Comparison of ENCODE assay signal across 9 cellular contexts in the genomic region with DNA sequence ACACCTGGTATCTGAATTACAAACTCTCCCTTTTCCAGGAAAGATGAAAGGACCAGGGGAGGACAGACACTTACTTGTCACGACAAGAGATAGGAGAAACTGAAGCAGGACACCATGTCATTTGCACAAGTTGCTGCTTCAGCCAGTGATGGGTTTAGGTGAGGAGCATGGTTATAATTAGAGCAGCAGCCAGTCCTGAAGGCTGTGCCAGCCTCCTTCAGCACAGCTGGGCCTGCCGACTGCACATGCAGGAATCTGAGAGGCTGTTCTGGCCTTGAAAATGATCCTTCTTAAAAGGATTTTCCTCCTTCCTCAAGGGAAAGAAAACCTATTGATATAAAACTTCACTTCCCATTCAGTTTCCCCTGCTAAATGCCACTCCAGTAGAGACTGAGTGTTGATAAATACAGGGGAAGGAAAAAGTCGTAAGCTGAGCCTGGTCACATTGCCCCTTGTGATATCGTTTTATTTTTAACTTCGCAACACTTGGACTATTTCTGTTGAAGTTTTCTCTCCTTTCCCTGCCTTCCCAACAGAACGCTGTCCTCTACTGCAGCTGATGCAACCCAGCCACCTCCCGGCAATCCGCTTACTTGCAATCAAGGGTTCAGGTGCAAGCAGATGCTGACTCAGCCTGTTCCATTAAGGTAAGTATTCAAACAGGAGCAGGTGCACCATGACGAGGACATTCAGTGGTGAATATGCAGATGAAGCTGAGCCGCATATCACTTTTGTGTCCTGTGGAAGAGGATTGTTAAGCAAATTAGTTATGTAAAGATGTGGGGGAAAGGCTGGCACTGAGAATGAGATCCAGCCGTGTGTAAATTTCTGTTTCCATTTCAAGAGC. TPM values are rescaled to one million over a fixed set of nuclear protein-coding genes. Genes with fewer than 3 reads are reported as not detected.
DNase-seq lines count a peak whose midpoint lies in the region; ATAC-seq, FAIRE-seq and TF ChIP-seq lines count a peak whose summit lies in the region.
"Had no signal": no experiment of that assay in that cellular context is flagged by ENCODE, and none has a peak within 500 bp of the region (broad histone marks: within the 10 kb centered on the region; RNA-seq: fewer than 3 reads in every experiment).

A gene with protein sequence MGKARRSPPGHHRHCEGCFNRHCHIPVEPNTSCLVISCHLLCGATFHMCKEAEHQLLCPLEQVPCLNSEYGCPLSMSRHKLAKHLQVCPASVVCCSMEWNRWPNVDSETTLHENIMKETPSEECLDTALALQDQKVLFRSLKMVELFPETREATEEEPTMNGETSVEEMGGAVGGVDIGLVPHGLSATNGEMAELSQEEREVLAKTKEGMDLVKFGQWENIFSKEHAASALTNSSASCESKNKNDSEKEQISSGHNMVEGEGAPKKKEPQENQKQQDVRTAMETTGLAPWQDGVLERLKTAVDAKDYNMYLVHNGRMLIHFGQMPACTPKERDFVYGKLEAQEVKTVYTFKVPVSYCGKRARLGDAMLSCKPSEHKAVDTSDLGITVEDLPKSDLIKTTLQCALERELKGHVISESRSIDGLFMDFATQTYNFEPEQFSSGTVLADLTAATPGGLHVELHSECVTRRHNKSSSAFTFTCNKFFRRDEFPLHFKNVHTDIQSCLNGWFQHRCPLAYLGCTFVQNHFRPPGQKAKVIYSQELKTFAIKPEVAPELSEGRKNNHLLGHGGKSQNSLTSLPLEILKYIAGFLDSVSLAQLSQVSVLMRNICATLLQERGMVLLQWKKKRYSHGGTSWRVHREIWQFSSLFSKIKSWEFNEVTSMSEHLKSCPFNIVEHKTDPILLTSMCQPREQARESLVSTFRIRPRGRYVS (plus strand): TSS at position 524 of the 847 bp plus-strand sequence. CDS start 27,197 bp downstream, outside the sequence.

- TF ChIP-seq CTCF in KMS-11 (conservative IDR thresholded peaks at IDR 0.05; ENCODE audit: low read depth, low read length) (no peak), K562 (IDR thresholded peaks at IDR 0.05 in 2 of 3, conservative IDR thresholded peaks at IDR 0.05 in 1 of 3; ENCODE audit: insufficient read depth in 2 of 3, low read depth in 1 of 3, low read length in 3 of 3) (peak in 1 of 3 experiments; percentile 23; a peak in 2 of 6 replicates), esophagus squamous epithelium (IDR thresholded peaks at IDR 0.05) (no peak)

- peaks cover 37% of the 10 kb centered on the region for H3K4me1 ChIP-seq in KMS-11 (ENCODE audit: low read depth, poor library complexity, severe bottlenecking)
- H3K4me1 ChIP-seq in K562 (replicated peaks in 1 of 2; ENCODE audit: control insufficient read depth in 2 of 2, insufficient read depth in 2 of 2, low read length in 2 of 2) = no peaks in the 10 kb centered on the region
- H3K4me1 ChIP-seq in esophagus squamous epithelium = no peaks in the 10 kb centered on the region

- peak within 1 kb of the TSS; percentile 37 for H3K4me3 Mint-ChIP-seq in memory B cell
- no peak within 1 kb of the TSS for H3K4me3 Mint-ChIP-seq in activated T-cell treated with anti-CD3 and anti-CD28 coated beads, Interleukin-2, amount 50 U/mL, for 72 hours

- DNase-seq in K562 (ENCODE audit: extremely low read depth in 1 of 4, low spot score in 3 of 4) (peak in 1 of 4 experiments; percentile 11), memory B cell (ENCODE audit: low spot score in 2 of 2) (no peak), NCI-H446 (lab: John Stamatoyannopoulos, UW) (no peak), esophagus squamous epithelium (lab: John Stamatoyannopoulos, UW) (no peak)
- DNase-seq in activated T-cell treated with anti-CD3 and anti-CD28 coated beads, Interleukin-2, amount 50 U/mL, for 72 hours = no peak

- POLR2A ChIA-PET in K562 (lab: Yijun Ruan, JAX) = interaction anchor here (0.7 kb wide), 1 partner anchor 37 kb away, joined by 3 read pairs; no protein-coding TSS in a partner anchor

- H3K27ac ChIP-seq in KMS-11 = peak within 1 kb of the TSS; percentile 62
- no peak within 1 kb of the TSS for H3K27ac ChIP-seq in K562 (ENCODE audit: extremely low read depth, low read depth, low read length)
- peak within 1 kb of the TSS in 1 of 4 donors; percentile 5 for H3K27ac ChIP-seq in esophagus squamous epithelium

- intact Hi-C loops in K562 (cut with micrococcal nuclease) (no loop called here), esophagus squamous epithelium (cut with DNase I) (no loop called here)

- no peaks in the 10 kb centered on the region for H4K20me1 ChIP-seq in KMS-11 (ENCODE audit: insufficient read depth)
- H4K20me1 ChIP-seq in K562 (replicated peaks; ENCODE audit: control insufficient read depth, insufficient read depth, low read length) = no peaks in the 10 kb centered on the region

- TF ChIP-seq RAD21 in K562 (CRISPR knock-in tag; conservative IDR thresholded peaks at IDR 0.05 in 1 of 2, IDR thresholded peaks at IDR 0.05 in 1 of 2) = peak in 1 of 2 experiments; percentile 23; a peak in 1 of 4 replicates

- no peaks in the 10 kb centered on the region for H3K36me3 Mint-ChIP-seq in memory B cell
- no peaks in the 10 kb centered on the region for H3K36me3 Mint-ChIP-seq in activated T-cell treated with anti-CD3 and anti-CD28 coated beads, Interleukin-2, amount 50 U/mL, for 72 hours (ENCODE audit: insufficient read depth in 2 of 2)

- BruUV-seq in K562 (replicated peaks; lab: Mats Ljungman, UMichigan) = no TSS peak

- H3K27me3 ChIP-seq in KMS-11 (ENCODE audit: insufficient read depth, low read depth) (no peaks in the 10 kb centered on the region), K562 (ENCODE audit: control insufficient read depth in 2 of 2, insufficient read depth in 2 of 2, low read length in 2 of 2) (no peaks in the 10 kb centered on the region; a peak in 1 of 5 replicates), esophagus squamous epithelium (no peaks in the 10 kb centered on the region)

- no peaks in the 10 kb centered on the region for H3K9me1 ChIP-seq in K562 (ENCODE audit: control insufficient read depth, insufficient read depth, low read length)

- ATAC-seq in GM18868 (IDR thresholded peaks at IDR 0.05; ENCODE audit: unreplicated experiment) (peak; percentile 53), K562 (peak; percentile 75), memory B cell (ENCODE audit: low read depth) (peak; percentile 57), HG03520 (IDR thresholded peaks at IDR 0.05; ENCODE audit: unreplicated experiment) (no peak)
- ATAC-seq in activated T-cell treated with anti-CD3 and anti-CD28 coated beads, Interleukin-2, amount 50 U/mL, for 72 hours (replicated peaks in 1 of 2) = no peak

- peak within 1 kb of the TSS; percentile 77 for H3K4me2 ChIP-seq in KMS-11
- H3K4me2 ChIP-seq in K562 (ENCODE audit: insufficient read depth, low read length) = no peak within 1 kb of the TSS

- H3K4me3 ChIP-seq in KMS-11 (IDR thresholded peaks at IDR 0.05; ENCODE audit: insufficient read depth, low read depth, low read length) (no peak within 1 kb of the TSS), K562 (no peak within 1 kb of the TSS), esophagus squamous epithelium (no peak within 1 kb of the TSS)

- CTCF ChIA-PET in K562 (lab: Yijun Ruan, JAX; ENCODE audit: low intra/inter-chr PET ratio) = no interaction called here

- no peak within 1 kb of the TSS for H3K27ac Mint-ChIP-seq in memory B cell
- H3K27ac Mint-ChIP-seq in activated T-cell treated with anti-CD3 and anti-CD28 coated beads, Interleukin-2, amount 50 U/mL, for 72 hours = no peak within 1 kb of the TSS

- in situ Hi-C loops in K562 (cut with MboI) = no loop called here

- H3K27me3 Mint-ChIP-seq in memory B cell = peaks cover 2% of the 10 kb centered on the region
- peaks cover 9% of the 10 kb centered on the region for H3K27me3 Mint-ChIP-seq in activated T-cell treated with anti-CD3 and anti-CD28 coated beads, Interleukin-2, amount 50 U/mL, for 72 hours (ENCODE audit: low read depth)

- H2AFZ ChIP-seq in KMS-11 (ENCODE audit: low read depth) = peak within 1 kb of the TSS; percentile 72
- H2AFZ ChIP-seq in K562 (ENCODE audit: low read depth, low read length) = no peak within 1 kb of the TSS

- no peak for FAIRE-seq in K562 (lab: Jason Lieb, UNC)

- H3K9ac ChIP-seq in KMS-11 (peak within 1 kb of the TSS; percentile 45; the same call in 1 of the 2 replicates), K562 (ENCODE audit: insufficient read depth in 1 of 2, low read depth in 2 of 2, low read length in 2 of 2) (no peak within 1 kb of the TSS)

- TF ChIP-seq POLR2A in K562 (conservative IDR thresholded peaks at IDR 0.05) (no peak), esophagus squamous epithelium (IDR thresholded peaks at IDR 0.05) (no peak)

- peaks cover 8% of the 10 kb centered on the region for H3K4me1 Mint-ChIP-seq in memory B cell
- H3K4me1 Mint-ChIP-seq in activated T-cell treated with anti-CD3 and anti-CD28 coated beads, Interleukin-2, amount 50 U/mL, for 72 hours (ENCODE audit: low read depth) = no peaks in the 10 kb centered on the region

- H3K9me3 ChIP-seq in K562 (replicated peaks; ENCODE audit: control insufficient read depth, insufficient read depth, low read depth, low read length) (no peaks in the 10 kb centered on the region), esophagus squamous epithelium (no peaks in the 10 kb centered on the region)

- no peaks in the 10 kb centered on the region for H3K9me3 Mint-ChIP-seq in memory B cell
- H3K9me3 Mint-ChIP-seq in activated T-cell treated with anti-CD3 and anti-CD28 coated beads, Interleukin-2, amount 50 U/mL, for 72 hours = no peaks in the 10 kb centered on the region

- H3K79me2 ChIP-seq in KMS-11 (ENCODE audit: insufficient read depth, low read depth) (no peaks in the 10 kb centered on the region), K562 (ENCODE audit: control insufficient read depth, insufficient read depth, low read length) (no peaks in the 10 kb centered on the region)

- WGBS in K562 (ENCODE audit: insufficient coverage, low coverage, missing lambda C conversion rate) = 5% methylated on average over 10 of the region's 11 CpGs
- 40 to 61% methylated on average over 11 of the region's 11 CpGs for WGBS in esophagus squamous epithelium, 2 donors

- TF ChIP-seq EP300 in K562 (IDR thresholded peaks at IDR 0.05; ENCODE audit: low read length) = no peak

- H3K36me3 ChIP-seq in KMS-11 (ENCODE audit: insufficient read depth) = no peaks in the 10 kb centered on the region
- H3K36me3 ChIP-seq in K562 (ENCODE audit: control insufficient read depth, insufficient read depth, low read length) = no peaks in the 10 kb centered on the region
- no peaks in the 10 kb centered on the region for H3K36me3 ChIP-seq in esophagus squamous epithelium

RNA-seq across cellular contexts. Expression of the gene that starts here (rescaled TPM):
- total RNA-seq in K562 (2011; cell fraction: chromatin; rRNA removed; ENCODE audit: low replicate concordance) = not detected in 2 replicates
- total RNA-seq in K562 (2011; cell fraction: nucleolus; rRNA removed) = not detected in 2 replicates
- total RNA-seq in K562 (2011; cell fraction: nucleoplasm; rRNA removed) = not detected in 2 replicates
- total RNA-seq in K562 (2014; rRNA removed) = 0.05 TPM in 1 of 2 replicates, not detected in the other
- total RNA-seq in K562 (2014; rRNA removed; fragmentation: Illumina TruSeq; extraction: Trizol) = 0.03 and 0.04 TPM in 2 replicates
- total RNA-seq in K562 (2015; rRNA removed; fragmentation: Illumina TruSeq; extraction: Trizol) = 0.04 TPM in 1 of 2 replicates, not detected in the other
- not detected in 2 replicates for total RNA-seq in K562 (2021)
- not detected in 2 replicates for polyA plus RNA-seq in K562 (2011; rRNA removed)
- not detected in 2 replicates for polyA plus RNA-seq in K562 (2011; cell fraction: cytosol; rRNA removed)
- polyA plus RNA-seq in K562 (2011; cell fraction: nucleus; rRNA removed) = not detected in 2 replicates
- polyA plus RNA-seq in K562 (2012) = 0.01 TPM in 1 of 2 replicates, not detected in the other
- 0.04 TPM in 1 of 2 replicates, not detected in the other for polyA plus RNA-seq in K562 (2014; fragmentation: Illumina TruSeq; extraction: Trizol)
- under 1 TPM in 1 of 2 experiments, not detected in 1; 0.01 TPM for polyA plus RNA-seq in K562 (2014; fragmentation: Nextera tagmentation; extraction: Ambion mirVana)
- polyA plus RNA-seq in K562 (2014; rRNA removed) = 0.01 TPM in 1 of 2 replicates, not detected in the other
- polyA minus RNA-seq in K562 (2011; rRNA and poly(A)+ RNA removed) = not detected in 2 replicates
- polyA minus RNA-seq in K562 (2011; cell fraction: cytosol; rRNA and poly(A)+ RNA removed) = not detected in 2 replicates
- not detected in 2 replicates for polyA minus RNA-seq in K562 (2011; cell fraction: nucleus; rRNA and poly(A)+ RNA removed)
- not detected for total RNA-seq in activated T-cell treated with anti-CD3 and anti-CD28 coated beads, Interleukin-2, amount 50 U/mL, for 72 hours
- total RNA-seq in esophagus squamous epithelium = not detected
- total RNA-seq: fibroblast of lung had no signal
- polyA plus RNA-seq: fibroblast of lung had no signal

Comparison
In these comparisons a context has a peak if more than half of its experiments do, and no peak if none do; other contexts are left out.
1. Peak in ATAC-seq in K562; RNA of the gene not detected or under 1 TPM.
2. ATAC-seq: peak in GM18868 (single experiment) and memory B cell (single experiment); none in activated T-cell treated with anti-CD3 and anti-CD28 coated beads, Interleukin-2, amount 50 U/mL, for 72 hours (0 of 2) and HG03520 (single experiment).